Comparison of ENCODE assay signal across 18 cellular contexts in the genomic region with DNA sequence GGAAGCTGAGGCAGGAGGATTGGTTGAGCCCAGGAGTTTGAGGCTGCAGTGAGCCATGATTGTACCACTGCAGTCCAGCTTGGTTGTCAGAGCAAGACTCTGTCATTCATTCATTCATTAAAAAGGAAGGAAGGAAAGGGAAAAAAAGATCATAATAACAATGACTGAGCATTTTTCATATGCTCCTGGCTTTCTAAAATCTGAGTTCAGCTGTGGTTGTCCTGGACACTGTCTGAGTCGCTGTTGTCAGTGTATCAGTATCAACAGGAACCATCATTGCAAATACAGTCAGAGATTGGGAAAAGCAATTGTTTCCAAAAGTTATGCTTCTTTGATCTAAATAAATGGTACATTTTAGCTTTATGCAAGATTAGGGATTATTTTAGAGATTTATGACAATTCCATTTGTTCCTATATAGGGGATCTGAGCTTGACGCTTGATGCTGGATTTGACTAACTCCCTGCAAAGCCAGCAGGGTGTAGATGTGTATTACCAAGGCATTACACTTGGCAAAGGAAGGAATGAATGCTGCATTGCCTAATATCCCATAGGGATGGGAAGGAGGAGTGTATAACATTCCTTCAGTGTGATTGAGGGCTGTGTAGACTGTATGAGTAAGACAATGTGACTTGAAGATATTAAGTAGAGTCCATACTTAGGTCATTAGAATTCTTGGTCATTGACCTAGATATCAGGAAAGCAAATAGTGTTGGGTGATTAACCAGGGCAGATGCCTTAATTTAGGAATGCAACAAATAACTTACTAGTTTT.
DNase-seq lines count a peak whose midpoint lies in the region; ATAC-seq and TF ChIP-seq lines count a peak whose summit lies in the region.
"Had no signal": no experiment of that assay in that cellular context is flagged by ENCODE, and none has a peak within 500 bp of the region (broad histone marks: within the 10 kb centered on the region; RNA-seq: fewer than 3 reads in every experiment).

No MANE protein-coding gene starts in this region.

- no peaks in the 10 kb centered on the region for H3K4me1 ChIP-seq in RWPE2 (ENCODE audit: insufficient read depth, poor library complexity, severe bottlenecking)
- H3K4me1 ChIP-seq: BLaER1 treated with 17β-estradiol and CSF1 and Interleukin-3, amounts not matched to agents 10 nM and 100 nM had no signal

- H3K27me3 ChIP-seq in RWPE2 (ENCODE audit: insufficient read depth, poor library complexity, severe bottlenecking), result no peaks in the 10 kb centered on the region
- H3K27me3 ChIP-seq: BLaER1 treated with 17β-estradiol and CSF1 and Interleukin-3, amounts not matched to agents 10 nM and 100 nM had no signal

- peak; percentile 55 for ATAC-seq in RWPE2 (ENCODE audit: low read depth)
- ATAC-seq in GM19328 (IDR thresholded peaks at IDR 0.05; ENCODE audit: unreplicated experiment), result no peak
- ATAC-seq: activated naive CD8-positive, alpha-beta T cell treated with anti-CD3 and anti-CD28 coated beads, Interleukin-2, amount 50 U/mL, for 24 hours; activated T-cell treated with anti-CD3 and anti-CD28 coated beads, Interleukin-2, amount 50 U/mL, for 4 hours had no signal

- H3K27ac ChIP-seq in RWPE2 (ENCODE audit: poor library complexity, severe bottlenecking), result no peak overlapping the region
- H3K27ac ChIP-seq: BLaER1 treated with 17β-estradiol and CSF1 and Interleukin-3, amounts not matched to agents 10 nM and 100 nM had no signal

- H3K9me3 ChIP-seq in RWPE2 (ENCODE audit: severe bottlenecking), result no peaks in the 10 kb centered on the region

- no peaks in the 10 kb centered on the region for H3K36me3 ChIP-seq in RWPE2 (ENCODE audit: low read depth)

- TF ChIP-seq CTCF in RWPE2 (IDR thresholded peaks at IDR 0.05; ENCODE audit: poor library complexity, severe bottlenecking) (no peak), fibroblast of pulmonary artery (IDR thresholded peaks at IDR 0.05; ENCODE audit: low read length, missing control alignments) (peak; percentile 3)

- peak; percentile 81 for DNase-seq in EH (ENCODE audit: low read depth)
- no peak for DNase-seq in RWPE2 (ENCODE audit: low spot score)
- DNase-seq in fibroblast of pulmonary artery (ENCODE audit: low read depth), result peak; percentile 85
- peak; percentile 78 for DNase-seq in renal cortical epithelial cell (ENCODE audit: low read depth)
- no peak for DNase-seq in stimulated activated CD4-positive, alpha-beta T cell treated with anti-CD3 and anti-CD28 coated beads, Interleukin-4, amount 100 ng/mL, for 4 hours
- no peak for DNase-seq in NCI-H1436 treated with DMSO at 0.1 percent for 48 hours (lab: John Stamatoyannopoulos, UW)
- DNase-seq in pons (ENCODE audit: low spot score), result no peak
- DNase-seq: activated CD4-positive, alpha-beta T cell treated with anti-CD3 and anti-CD28 coated beads, Interleukin-2, amount 10 ng/mL, durations not matched to agents 7 days and 5 days; activated naive CD8-positive, alpha-beta T cell treated with anti-CD3 and anti-CD28 coated beads, Interleukin-2, amount 50 U/mL, for 24 hours; activated T-cell treated with anti-CD3 and anti-CD28 coated beads, Interleukin-2, amount 50 U/mL, for 4 hours; foreskin melanocyte; midbrain; MM.1S; NCI-H2081 treated with DMSO at 0.1 percent for 48 hours; NCI-H82; nucleus accumbens had no signal

- H3K4me3 ChIP-seq in RWPE2 (ENCODE audit: severe bottlenecking) (no peak overlapping the region), fibroblast of pulmonary artery (replicated peaks; ENCODE audit: low read depth, low read length) (no peak overlapping the region)
- H3K4me3 ChIP-seq: BLaER1 treated with 17β-estradiol and CSF1 and Interleukin-3, amounts not matched to agents 10 nM and 100 nM had no signal

Comparison
In these comparisons a context has a peak if more than half of its experiments do, and no peak if none do; other contexts are left out.
1. DNase-seq: peak in EH (single experiment), fibroblast of pulmonary artery (single experiment) and renal cortical epithelial cell (single experiment); none in RWPE2 (single experiment), stimulated activated CD4-positive, alpha-beta T cell treated with anti-CD3 and anti-CD28 coated beads, Interleukin-4, amount 100 ng/mL, for 4 hours (0 of 2), NCI-H1436 treated with DMSO at 0.1 percent for 48 hours (single experiment) and pons (single experiment).